ENCODE assay signal across 1 cellular context in the genomic region with DNA sequence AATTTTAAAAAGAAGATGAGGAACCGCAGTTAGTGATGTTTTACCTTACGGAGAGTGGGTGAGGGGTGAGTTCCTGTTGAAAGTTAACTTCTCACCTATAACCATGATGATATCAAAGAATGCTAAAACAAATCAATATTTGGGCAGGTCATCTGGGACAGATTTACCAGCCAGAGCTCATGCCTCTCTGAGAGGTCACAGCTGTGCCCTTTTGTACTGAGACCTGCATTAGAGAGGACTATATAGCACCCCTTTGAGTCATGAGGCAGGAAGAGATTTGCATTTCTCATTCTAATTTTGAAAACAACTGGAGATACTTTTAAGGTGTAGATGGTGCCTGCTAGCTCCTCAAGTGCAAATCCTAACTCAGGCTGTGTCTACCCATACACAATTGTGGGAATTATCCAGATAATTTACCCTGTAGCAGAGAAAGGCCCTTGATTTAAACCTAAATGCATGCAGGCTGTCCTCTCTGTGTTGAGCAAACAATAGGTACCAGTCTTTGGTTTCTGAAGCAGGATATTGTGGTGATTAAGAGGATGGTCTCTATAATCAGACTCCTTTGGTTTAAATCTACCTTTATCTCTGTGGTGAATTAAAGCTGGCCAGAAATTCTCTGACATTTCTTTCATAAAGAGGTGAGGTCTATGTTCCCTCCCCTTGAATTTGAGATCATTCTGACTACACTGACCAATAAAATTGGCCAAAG.
A peak's percentile ranks its signal among the peaks of the same experiment; 100 is the strongest.
TF ChIP-seq lines count a peak whose summit lies in the region.

No MANE protein-coding gene starts in this region.

TF ChIP-seq in GM12878, 131 proteins besides CTCF, POLR2A, EP300 and RAD21:
- TF ChIP-seq, protein P1, sequence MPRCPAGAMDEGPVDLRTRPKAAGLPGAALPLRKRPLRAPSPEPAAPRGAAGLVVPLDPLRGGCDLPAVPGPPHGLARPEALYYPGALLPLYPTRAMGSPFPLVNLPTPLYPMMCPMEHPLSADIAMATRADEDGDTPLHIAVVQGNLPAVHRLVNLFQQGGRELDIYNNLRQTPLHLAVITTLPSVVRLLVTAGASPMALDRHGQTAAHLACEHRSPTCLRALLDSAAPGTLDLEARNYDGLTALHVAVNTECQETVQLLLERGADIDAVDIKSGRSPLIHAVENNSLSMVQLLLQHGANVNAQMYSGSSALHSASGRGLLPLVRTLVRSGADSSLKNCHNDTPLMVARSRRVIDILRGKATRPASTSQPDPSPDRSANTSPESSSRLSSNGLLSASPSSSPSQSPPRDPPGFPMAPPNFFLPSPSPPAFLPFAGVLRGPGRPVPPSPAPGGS (IDR thresholded peaks at IDR 0.05; ENCODE audit: borderline replicate concordance, insufficient read depth, low read depth, low read length, poor library complexity, severe bottlenecking), result no peak
- TF ChIP-seq NFYA (IDR thresholded peaks at IDR 0.05; ENCODE audit: borderline replicate concordance, low read depth, low read length), result no peak
- TF ChIP-seq NR2F1 (conservative IDR thresholded peaks at IDR 0.05), result peak; percentile 30; the same call in 1 of the 2 replicates
- no peak for TF ChIP-seq STAT1 (conservative IDR thresholded peaks at IDR 0.05)
- 0 out of 2 replicates have a peak, but pooled peaks have one; percentile 13 for TF ChIP-seq TCF3 (IDR thresholded peaks at IDR 0.05; ENCODE audit: borderline replicate concordance, insufficient read depth, low read depth, low read length)
